ENCODE assay signal across 8 cellular contexts in genomic region chr1:244341455-244342450, GRCh38.
DNase-seq lines count a peak whose midpoint lies in the region; ATAC-seq lines count a peak whose summit lies in the region.

No MANE protein-coding gene starts in this region.

- DNase-seq in CD1c-positive myeloid dendritic cell (ENCODE audit: extremely low spot score) (peak; percentile 20), SHP77 (lab: John Stamatoyannopoulos, UW) (peak; percentile 62 to 77), foreskin melanocyte (peak; percentile 50), NCI-H82 (lab: John Stamatoyannopoulos, UW) (no peak), germinal center (ENCODE audit: low spot score) (no peak)
- DNase-seq in stimulated activated naive CD8-positive, alpha-beta T cell treated with anti-CD3 and anti-CD28 coated beads, Interleukin-15, Interleukin-2, amounts not matched to agents 100 U/mL and 50 U/mL, for 24 hours, result no peak

- ATAC-seq in HG03521 (IDR thresholded peaks at IDR 0.05; ENCODE audit: unreplicated experiment), result peak; percentile 51
- peak; percentile 68 for ATAC-seq in stimulated activated naive CD8-positive, alpha-beta T cell treated with anti-CD3 and anti-CD28 coated beads, Interleukin-15, Interleukin-2, amounts not matched to agents 100 U/mL and 50 U/mL, for 24 hours
- ATAC-seq in GM21737 (IDR thresholded peaks at IDR 0.05; ENCODE audit: unreplicated experiment), result no peak

Comparison
In these comparisons a context has a peak if more than half of its experiments do, and no peak if none do; other contexts are left out.
1. DNase-seq: peak in CD1c-positive myeloid dendritic cell (single experiment), SHP77 (2 of 2) and foreskin melanocyte (single experiment); none in stimulated activated naive CD8-positive, alpha-beta T cell treated with anti-CD3 and anti-CD28 coated beads, Interleukin-15, Interleukin-2, amounts not matched to agents 100 U/mL and 50 U/mL, for 24 hours (single experiment), NCI-H82 (single experiment) and germinal center (single experiment).